In the genomic region with DNA sequence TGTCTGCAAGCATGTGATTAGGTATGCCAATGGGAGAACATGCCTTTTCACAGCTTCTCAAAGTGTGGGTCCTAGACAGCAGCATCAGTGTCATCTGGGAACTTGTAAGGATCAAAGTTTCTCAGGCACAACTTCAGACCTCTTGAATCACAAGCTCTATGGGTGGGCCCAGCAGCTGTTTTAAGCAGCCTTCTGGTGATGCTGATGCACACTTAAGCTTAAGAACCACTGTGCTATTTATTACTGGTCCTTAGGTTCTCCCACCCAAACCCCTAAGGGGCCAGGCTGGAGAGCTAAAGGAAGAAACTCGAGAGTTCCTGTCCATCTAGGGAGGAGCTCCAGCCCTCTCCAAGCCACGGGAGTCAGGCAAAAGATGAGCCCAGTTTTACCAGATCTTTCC, we compare ENCODE assay signal across 18 cellular contexts.
A peak's percentile ranks its signal among the peaks of the same experiment; 100 is the strongest.
DNase-seq lines count a peak whose midpoint lies in the region; ATAC-seq and TF ChIP-seq lines count a peak whose summit lies in the region.
"Had no signal": no experiment of that assay in that cellular context is flagged by ENCODE, and none has a peak within 500 bp of the region (broad histone marks: within the 10 kb centered on the region; RNA-seq: fewer than 3 reads in every experiment).

No MANE protein-coding gene starts in this region.

- H3K79me2 ChIP-seq in hepatocyte = no peaks in the 10 kb centered on the region

- peak overlapping the region; percentile 57 for H3K27ac ChIP-seq in cingulate gyrus (ENCODE audit: low read depth, low read length)
- peak overlapping the region; percentile 71 for H3K27ac ChIP-seq in hepatocyte
- H3K27ac ChIP-seq in urinary bladder (ENCODE audit: low read depth) = peak overlapping the region; percentile 12
- no peak overlapping the region for H3K27ac ChIP-seq in gastroesophageal sphincter

- no peaks in the 10 kb centered on the region for H3K27me3 ChIP-seq in hepatocyte
- H3K27me3 ChIP-seq in gastroesophageal sphincter = no peaks in the 10 kb centered on the region
- H3K27me3 ChIP-seq: Peyer's patch had no signal

- H2AFZ ChIP-seq in hepatocyte = no peak overlapping the region

- no peak for TF ChIP-seq POLR2A in gastroesophageal sphincter (IDR thresholded peaks at IDR 0.05)

- TF ChIP-seq CTCF in hepatocyte (IDR thresholded peaks at IDR 0.05; ENCODE audit: poor library complexity) (no peak), gastroesophageal sphincter (IDR thresholded peaks at IDR 0.05) (no peak)

- H3K9me3 ChIP-seq in hepatocyte (ENCODE audit: low read depth) = no peaks in the 10 kb centered on the region
- H3K9me3 ChIP-seq in gastroesophageal sphincter = no peaks in the 10 kb centered on the region
- H3K9me3 ChIP-seq: Peyer's patch had no signal

- intact Hi-C loops in sciatic nerve (cut with DNase I) = no loop called here

- no peak for TF ChIP-seq EP300 in gastroesophageal sphincter (IDR thresholded peaks at IDR 0.05)

- no peak overlapping the region for H3K4me3 ChIP-seq in hepatocyte
- no peak overlapping the region for H3K4me3 ChIP-seq in urinary bladder (ENCODE audit: low read depth, low read length)
- H3K4me3 ChIP-seq in gastroesophageal sphincter = no peak overlapping the region
- H3K4me3 ChIP-seq: Peyer's patch had no signal

- 79% methylated on average over 2 of the region's 2 CpGs for WGBS in hepatocyte (ENCODE audit: low lambda C conversion rate, missing lambda C conversion rate)
- 57% methylated on average over 2 of the region's 2 CpGs for WGBS in urinary bladder
- 71% methylated on average over 2 of the region's 2 CpGs; no CpG with 5 or more reads in 1 of the 2 donors for WGBS in gastroesophageal sphincter (ENCODE audit: low coverage in 1 of 2), 2 donors

- H4K20me1 ChIP-seq in hepatocyte (ENCODE audit: insufficient read depth, poor library complexity, severe bottlenecking) = no peaks in the 10 kb centered on the region

- H3K9me2 ChIP-seq in hepatocyte (replicated peaks; ENCODE audit: insufficient read depth) = no peaks in the 10 kb centered on the region

- H3K36me3 ChIP-seq in hepatocyte (replicated peaks; ENCODE audit: insufficient read depth, low read depth) = no peaks in the 10 kb centered on the region
- no peaks in the 10 kb centered on the region for H3K36me3 ChIP-seq in urinary bladder (ENCODE audit: insufficient read depth)
- H3K36me3 ChIP-seq in gastroesophageal sphincter = no peaks in the 10 kb centered on the region
- H3K36me3 ChIP-seq: Peyer's patch had no signal

- H3K4me1 ChIP-seq in hepatocyte (ENCODE audit: insufficient read depth) = peaks cover 18% of the 10 kb centered on the region
- no peaks in the 10 kb centered on the region for H3K4me1 ChIP-seq in urinary bladder (ENCODE audit: insufficient read depth)
- H3K4me1 ChIP-seq in gastroesophageal sphincter = peaks cover 0 to 41% (median 8%) of the 10 kb centered on the region in 3 donors
- H3K4me1 ChIP-seq: Peyer's patch had no signal

- ATAC-seq in sciatic nerve = peak; percentile 41
- no peak for ATAC-seq in gastroesophageal sphincter
- ATAC-seq in GM19328 (IDR thresholded peaks at IDR 0.05; ENCODE audit: unreplicated experiment) = no peak
- no peak for ATAC-seq in GM21717 (IDR thresholded peaks at IDR 0.05; ENCODE audit: unreplicated experiment)
- no peak for ATAC-seq in HG02759 (IDR thresholded peaks at IDR 0.05; ENCODE audit: unreplicated experiment)
- ATAC-seq: HCT116 had no signal

- no peak for DNase-seq in hepatocyte (ENCODE audit: low spot score)
- DNase-seq in sciatic nerve (ENCODE audit: low spot score) = no peak
- DNase-seq: CD4-positive, CD25-positive, alpha-beta regulatory T cell; GOT3; KG1; NCI-H1105; NCI-H2081; NCI-H2171; NCI-H345; NCI-H82; Peyer's patch had no signal

- H3K4me2 ChIP-seq in hepatocyte = peak overlapping the region; percentile 15

Comparison
In these comparisons a context has a peak if more than half of its experiments do, and no peak if none do; other contexts are left out.
1. H3K27ac ChIP-seq: peak in cingulate gyrus (single experiment), hepatocyte (single experiment) and urinary bladder (single experiment); none in gastroesophageal sphincter (0 of 4).